ENCODE assay signal across 31 cellular contexts in genomic region chr16:69520413-69520799, GRCh38. TPM values are rescaled to one million over a fixed set of nuclear protein-coding genes. Genes with fewer than 3 reads are reported as not detected.
A peak's percentile ranks its signal among the peaks of the same experiment; 100 is the strongest.
DNase-seq lines count a peak whose midpoint lies in the region; ATAC-seq and TF ChIP-seq lines count a peak whose summit lies in the region.
"Had no signal": no experiment of that assay in that cellular context is flagged by ENCODE, and none has a peak within 500 bp of the region (broad histone marks: within the 10 kb centered on the region; RNA-seq: fewer than 3 reads in every experiment).

No MANE protein-coding gene starts in this region.

- no peaks in the 10 kb centered on the region for H3K79me2 ChIP-seq in Karpas-422 (ENCODE audit: low read length)
- no peaks in the 10 kb centered on the region for H3K79me2 ChIP-seq in osteoblast (ENCODE audit: insufficient read depth, low read length)

- no peak overlapping the region for H3K9ac ChIP-seq in Karpas-422 (ENCODE audit: low read length)

- intact Hi-C loops in left colon (cut with DNase I, micrococcal nuclease) = no loop called here

- H3K4me1 Mint-ChIP-seq in activated T-helper 17 cell treated with anti-CD3 and anti-CD28 coated beads, Interleukin-2, amount 50 U/mL, for 72 hours = peaks cover 13% of the 10 kb centered on the region

- H3K27ac ChIP-seq in Karpas-422 (ENCODE audit: low read length) (no peak overlapping the region), osteoblast (ENCODE audit: low read depth, low read length) (no peak overlapping the region)
- H3K27ac ChIP-seq: gastroesophageal sphincter, left lung, ovary, right atrium auricular region, stomach, tibial artery had no signal

- H3K4me3 ChIP-seq in Karpas-422 (ENCODE audit: low read length) = no peak overlapping the region
- H3K4me3 ChIP-seq in osteoblast (ENCODE audit: insufficient read depth, low read length) = no peak overlapping the region
- H3K4me3 ChIP-seq: gastroesophageal sphincter, left lung, ovary, right atrium auricular region, stomach, tibial artery had no signal

- peak in 1 of 2 donors; percentile 2 for DNase-seq in activated naive CD4-positive, alpha-beta T cell treated with anti-CD3 and anti-CD28 coated beads, Interleukin-2, amount 50 U/mL, for 72 hours (ENCODE audit: low spot score in 2 of 2)
- DNase-seq in activated naive CD4-positive, alpha-beta T cell treated with Interleukin-2 at 50 U/mL for 16 hours = no peak
- DNase-seq in Karpas-422 (no peak), osteoblast (ENCODE audit: insufficient read length, low spot score, missing footprints) (no peak), retina (no peak), COLO668 (lab: John Stamatoyannopoulos, UW; ENCODE audit: unreplicated experiment) (no peak), left colon (no peak)
- DNase-seq: activated effector memory CD4-positive, alpha-beta T cell treated with anti-CD3 and anti-CD28 coated beads, Interleukin-2, amount 50 U/mL, for 16 hours; aorta; caudate nucleus; HCEC 1CT; hypothalamus; left lung; NCI-H1092 treated with DMSO at 0.1 percent for 48 hours; NCI-H2029 treated with DMSO at 0.1 percent for 48 hours; NCI-H345; NCI-H748 treated with DMSO at 0.1 percent for 48 hours; ovary; stimulated activated CD4-positive, alpha-beta T cell treated with anti-CD3 and anti-CD28 coated beads, Interleukin-4, amount 100 ng/mL, for 4 hours; stomach; SW 1271; tibial artery had no signal

- H3K4me1 ChIP-seq in Karpas-422 (ENCODE audit: low read length) = peaks cover 5% of the 10 kb centered on the region
- H3K4me1 ChIP-seq in osteoblast (ENCODE audit: insufficient read depth, low read length) = peaks cover under 1% of the 10 kb centered on the region
- H3K4me1 ChIP-seq: gastroesophageal sphincter, left lung, right atrium auricular region, tibial artery had no signal

- H3K27ac Mint-ChIP-seq in activated naive CD4-positive, alpha-beta T cell treated with anti-CD3 and anti-CD28 coated beads, Interleukin-2, amount 50 U/mL, for 72 hours = peak overlapping the region; percentile 83 to 85
- H3K27ac Mint-ChIP-seq in activated T-helper 17 cell treated with anti-CD3 and anti-CD28 coated beads, Interleukin-2, amount 50 U/mL, for 72 hours = peak overlapping the region; percentile 15
- H3K27ac Mint-ChIP-seq: dendritic cell treated with granulocyte-macrophage colony-stimulating factor and Interleukin-4, amounts not matched to agents 40 ng/mL and 50 ng/mL, for 4 days had no signal

- H3K4me3 Mint-ChIP-seq in activated T-helper 17 cell treated with anti-CD3 and anti-CD28 coated beads, Interleukin-2, amount 50 U/mL, for 72 hours = peak overlapping the region; percentile 23
- H3K4me3 Mint-ChIP-seq: dendritic cell treated with granulocyte-macrophage colony-stimulating factor and Interleukin-4, amounts not matched to agents 40 ng/mL and 50 ng/mL, for 4 days; mesothelial cell of epicardium; naive thymus-derived CD4-positive, alpha-beta T cell had no signal

- H3K36me3 ChIP-seq in Karpas-422 (ENCODE audit: insufficient read depth, low read length) = no peaks in the 10 kb centered on the region
- H3K36me3 ChIP-seq in osteoblast (ENCODE audit: insufficient read depth, low read length) = no peaks in the 10 kb centered on the region
- H3K36me3 ChIP-seq: gastroesophageal sphincter, left lung, ovary, right atrium auricular region, stomach, tibial artery had no signal

- TF ChIP-seq CTCF in osteoblast (IDR thresholded peaks at IDR 0.05; ENCODE audit: extremely low read depth, low read depth, low read length) = no peak

- H3K9me2 ChIP-seq in Karpas-422 (replicated peaks; ENCODE audit: insufficient read depth, low read length) = no peaks in the 10 kb centered on the region

- no peak for ATAC-seq in activated naive CD4-positive, alpha-beta T cell treated with anti-CD3 and anti-CD28 coated beads, Interleukin-2, amount 50 U/mL, for 72 hours
- ATAC-seq in activated T-helper 17 cell treated with anti-CD3 and anti-CD28 coated beads, Interleukin-2, amount 50 U/mL, for 72 hours (replicated peaks) = no peak
- ATAC-seq in left colon = no peak
- ATAC-seq: activated CD4-positive, CD25-positive, alpha-beta regulatory T cell treated with anti-CD3 and anti-CD28 coated beads, Interleukin-2, amount 50 U/mL, for 24 hours; gastroesophageal sphincter; left lung; naive thymus-derived CD4-positive, alpha-beta T cell; Right ventricle myocardium inferior had no signal

- peaks cover 11 to 14% of the 10 kb centered on the region in 2 donors for H3K9me3 Mint-ChIP-seq in activated naive CD4-positive, alpha-beta T cell treated with anti-CD3 and anti-CD28 coated beads, Interleukin-2, amount 50 U/mL, for 72 hours
- peaks cover 3% of the 10 kb centered on the region for H3K9me3 Mint-ChIP-seq in activated T-helper 17 cell treated with anti-CD3 and anti-CD28 coated beads, Interleukin-2, amount 50 U/mL, for 72 hours

- H3K27me3 ChIP-seq in Karpas-422 (ENCODE audit: low read length) (no peaks in the 10 kb centered on the region), osteoblast (ENCODE audit: insufficient read depth, low read length) (no peaks in the 10 kb centered on the region)
- H3K27me3 ChIP-seq: gastroesophageal sphincter, left lung, ovary, right atrium auricular region, stomach, tibial artery had no signal

- H3K4me2 ChIP-seq in Karpas-422 (ENCODE audit: low read depth, low read length, poor library complexity, severe bottlenecking) (no peak overlapping the region), osteoblast (ENCODE audit: insufficient read depth, low read length) (no peak overlapping the region)

- no peaks in the 10 kb centered on the region for H3K27me3 Mint-ChIP-seq in activated T-helper 17 cell treated with anti-CD3 and anti-CD28 coated beads, Interleukin-2, amount 50 U/mL, for 72 hours
- H3K27me3 Mint-ChIP-seq: naive thymus-derived CD4-positive, alpha-beta T cell had no signal

- H2AFZ ChIP-seq in Karpas-422 (ENCODE audit: low read length) (peak overlapping the region; percentile 53; the same call in 1 of the 2 replicates), osteoblast (ENCODE audit: low read length) (peak overlapping the region; percentile 76)

- H3K36me3 Mint-ChIP-seq in activated naive CD4-positive, alpha-beta T cell treated with anti-CD3 and anti-CD28 coated beads, Interleukin-2, amount 50 U/mL, for 72 hours = peaks cover 10 to 14% of the 10 kb centered on the region in 2 donors
- no peaks in the 10 kb centered on the region for H3K36me3 Mint-ChIP-seq in activated T-helper 17 cell treated with anti-CD3 and anti-CD28 coated beads, Interleukin-2, amount 50 U/mL, for 72 hours (ENCODE audit: low read depth)
- H3K36me3 Mint-ChIP-seq: CD14-positive monocyte, mesothelial cell of epicardium had no signal

- H4K20me1 ChIP-seq in Karpas-422 (ENCODE audit: insufficient read depth, low read depth, low read length) = no peaks in the 10 kb centered on the region
- no peaks in the 10 kb centered on the region for H4K20me1 ChIP-seq in osteoblast (ENCODE audit: insufficient read depth, low read length)

- H3K9me3 ChIP-seq in Karpas-422 (ENCODE audit: low read length) (no peaks in the 10 kb centered on the region; the same call in 1 of the 2 replicates), osteoblast (ENCODE audit: low read depth, low read length) (no peaks in the 10 kb centered on the region)
- H3K9me3 ChIP-seq: gastroesophageal sphincter, left lung, ovary, right atrium auricular region, tibial artery had no signal

RNA-seq across cellular contexts. Expression of gene NFAT5, which starts 45.4 kb away (rescaled TPM):
- total RNA-seq in activated naive CD4-positive, alpha-beta T cell treated with anti-CD3 and anti-CD28 coated beads, Interleukin-2, amount 50 U/mL, for 72 hours = 10 to 100 TPM; 37.6 to 75.5 TPM
- 10.1 and 41.6 TPM in 2 replicates for total RNA-seq in Karpas-422 (2014; rRNA removed; shearing (Covaris generic); ENCODE audit: low replicate concordance)
- total RNA-seq in activated T-helper 17 cell treated with anti-CD3 and anti-CD28 coated beads, Interleukin-2, amount 50 U/mL, for 72 hours = 10 to 100 TPM; 33.0 to 76.0 TPM
- total RNA-seq in osteoblast (29.3 and 41.8 TPM in 2 replicates), left colon (10 to 100 TPM; 30.2 to 34.9 TPM)
